ENCODE assay signal across 8 cellular contexts in genomic region chr4:53378171-53378482, GRCh38. TPM values are rescaled to one million over a fixed set of nuclear protein-coding genes. Genes with fewer than 3 reads are reported as not detected.
DNase-seq lines count a peak whose midpoint lies in the region; ATAC-seq and TF ChIP-seq lines count a peak whose summit lies in the region.

No MANE protein-coding gene starts in this region.

- DNase-seq in AG09309 (ENCODE audit: low read depth) (no peak), WTC11 (ENCODE audit: low spot score) (no peak), thyroid gland (no peak), activated gamma-delta T cell (lab: John Stamatoyannopoulos, UW) (no peak)
- DNase-seq in stimulated activated CD4-positive, alpha-beta T cell treated with anti-CD3 and anti-CD28 coated beads, Interleukin-1b, Interleukin-23, amount 100 ng/mL, for 48 hours, result no peak
- DNase-seq in activated CD8-positive, alpha-beta memory T cell treated with anti-CD3 and anti-CD28 coated beads for 24 hours, result no peak

- H3K4me3 Mint-ChIP-seq in WTC11, result peak overlapping the region; percentile 99

- intact Hi-C loops in thyroid gland (cut with DNase I), result loop anchor here (10.0 kb wide), 1 partner anchor 1533 kb away; the partner anchor contains the start of gene DCUN1D4

- TF ChIP-seq CTCF in AG09309 (IDR thresholded peaks at IDR 0.05; ENCODE audit: control insufficient read depth, insufficient read depth, low read depth, low read length, missing control alignments), result no peak
- no peak for TF ChIP-seq CTCF in WTC11 (IDR thresholded peaks at IDR 0.05)
- TF ChIP-seq CTCF in thyroid gland (IDR thresholded peaks at IDR 0.05), result no peak

- peaks cover 18% of the 10 kb centered on the region for H3K27me3 Mint-ChIP-seq in WTC11 (ENCODE audit: low read depth)

- ATAC-seq in GM21825 (IDR thresholded peaks at IDR 0.05; ENCODE audit: unreplicated experiment) (peak; percentile 47), WTC11 (no peak)

- CTCF ChIA-PET in WTC11 (lab: Charles Lee), result no interaction called here

- TF ChIP-seq POLR2A in thyroid gland (IDR thresholded peaks at IDR 0.05), result no peak

- POLR2A ChIA-PET in WTC11 (lab: Charles Lee), result no interaction called here

- H3K4me1 ChIP-seq in thyroid gland, result peaks cover 10 to 13% of the 10 kb centered on the region in 2 donors

- no peaks in the 10 kb centered on the region for H3K9me3 Mint-ChIP-seq in WTC11

- peaks cover 24% of the 10 kb centered on the region for H3K4me1 Mint-ChIP-seq in WTC11

- H3K27me3 ChIP-seq in thyroid gland, result no peaks in the 10 kb centered on the region

- peak overlapping the region; percentile 84 for H3K27ac Mint-ChIP-seq in WTC11

- H3K36me3 Mint-ChIP-seq in WTC11, result peaks cover 9% of the 10 kb centered on the region; the same call in 1 of the 2 replicates

- no peaks in the 10 kb centered on the region for H3K9me3 ChIP-seq in iPS-18c (ENCODE audit: control insufficient read depth, insufficient read depth, low read length)
- no peaks in the 10 kb centered on the region for H3K9me3 ChIP-seq in thyroid gland

- H3K4me3 ChIP-seq in AG09309 (ENCODE audit: control insufficient read depth, low read depth, low read length), result peak overlapping the region; percentile 98
- H3K4me3 ChIP-seq in iPS-18c (ENCODE audit: insufficient read depth, low read depth, low read length), result peak overlapping the region; percentile 95
- peak overlapping the region; percentile 67 to 84 (median 82) for H3K4me3 ChIP-seq in thyroid gland (replicated peaks in 1 of 3)

- 1 to 2% methylated on average over 10 of the region's 10 CpGs for WGBS in thyroid gland, 2 donors

- peaks cover 0 to 6% of the 10 kb centered on the region in 2 donors for H3K36me3 ChIP-seq in thyroid gland

- H3K27ac ChIP-seq in thyroid gland, result peak overlapping the region; percentile 67 to 85 (median 75)

TF ChIP-seq in WTC11, 78 proteins besides CTCF, POLR2A, EP300 and RAD21 (continues in another document):
- no peak for TF ChIP-seq GTF2I (CRISPR knock-in tag; conservative IDR thresholded peaks at IDR 0.05)
- no peak for TF ChIP-seq RELA (CRISPR knock-in tag; IDR thresholded peaks at IDR 0.05; ENCODE audit: borderline replicate concordance)
- TF ChIP-seq ZNF263 (CRISPR knock-in tag; IDR thresholded peaks at IDR 0.05; ENCODE audit: low read depth), result no peak
- TF ChIP-seq NFE2L1 (CRISPR knock-in tag; IDR thresholded peaks at IDR 0.05), result no peak
- no peak for TF ChIP-seq NR3C1 (CRISPR knock-in tag; conservative IDR thresholded peaks at IDR 0.05; ENCODE audit: low read depth)
- no peak for TF ChIP-seq MXD4 (CRISPR knock-in tag; IDR thresholded peaks at IDR 0.05; ENCODE audit: borderline replicate concordance)
- no peak for TF ChIP-seq HMGA2 (CRISPR knock-in tag; IDR thresholded peaks at IDR 0.05)
- TF ChIP-seq AFF4 (CRISPR knock-in tag; IDR thresholded peaks at IDR 0.05; ENCODE audit: borderline replicate concordance), result no peak
- no peak for TF ChIP-seq ZBTB43 (CRISPR knock-in tag; IDR thresholded peaks at IDR 0.05)
- no peak for TF ChIP-seq USF1 (CRISPR knock-in tag; IDR thresholded peaks at IDR 0.05)
- TF ChIP-seq JAZF1 (CRISPR knock-in tag; IDR thresholded peaks at IDR 0.05), result no peak
- no peak for TF ChIP-seq ATF1 (CRISPR knock-in tag; IDR thresholded peaks at IDR 0.05)
- TF ChIP-seq MYBL2 (CRISPR knock-in tag; IDR thresholded peaks at IDR 0.05), result no peak
- no peak for TF ChIP-seq E2F4 (CRISPR knock-in tag; IDR thresholded peaks at IDR 0.05; ENCODE audit: borderline replicate concordance, low read depth)
- TF ChIP-seq USF2 (CRISPR knock-in tag; IDR thresholded peaks at IDR 0.05), result no peak
- no peak for TF ChIP-seq NFATC4 (CRISPR knock-in tag; IDR thresholded peaks at IDR 0.05)
- TF ChIP-seq IRF2 (CRISPR knock-in tag; IDR thresholded peaks at IDR 0.05; ENCODE audit: borderline replicate concordance, low read depth), result no peak
- TF ChIP-seq ZNF425 (CRISPR knock-in tag; conservative IDR thresholded peaks at IDR 0.05), result no peak

RNA-seq across cellular contexts. Expression of gene FIP1L1, which starts 0.7 kb away (rescaled TPM):
- total RNA-seq in WTC11 (2021), result 47.6 to 52.4 TPM (median 49.6 TPM) in 3 replicates
- 10 to 100 TPM; 55.4 to 66.1 (median 59.1) TPM for total RNA-seq in thyroid gland

RNA-seq across cellular contexts. Expression of gene SCFD2, which starts 12.3 kb away (rescaled TPM):
- 9.3 to 12.4 TPM (median 10.3 TPM) in 3 replicates for total RNA-seq in WTC11 (2021)
- total RNA-seq in thyroid gland, result 10 to 100 TPM; 10.3 to 32.9 (median 28.2) TPM
